ENCODE assay signal across 2 cellular contexts in the genomic region with DNA sequence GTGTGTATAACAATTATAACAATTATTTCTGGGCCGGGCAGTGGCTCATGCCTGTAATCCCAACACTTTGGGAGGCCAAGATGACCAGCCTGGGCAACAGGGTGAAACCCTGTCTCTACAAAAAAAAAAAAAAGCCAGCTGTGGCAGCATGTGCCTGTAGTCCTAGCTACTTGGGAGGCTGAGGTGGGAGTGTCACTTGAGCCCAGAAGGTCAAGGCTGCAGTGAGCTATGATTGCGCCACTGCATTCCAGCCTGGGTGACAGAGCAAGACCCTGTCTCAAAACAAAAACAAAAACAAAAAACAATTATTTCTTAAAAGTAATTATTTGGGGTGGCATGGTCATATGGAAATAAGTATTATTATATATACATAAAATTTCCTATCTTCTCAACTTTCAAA.
TF ChIP-seq lines count a peak whose summit lies in the region.
"Not testable (repeated sequence)": the region's sequence is repeated elsewhere in the genome, so short reads cannot be mapped to it uniquely, and the experiment has no call there.

No MANE protein-coding gene starts in this region.

TF ChIP-seq in IMR-90, 13 proteins besides CTCF, POLR2A, EP300 and RAD21:
- 0 out of 2 replicates have a peak, but pooled peaks have one; percentile 25 for TF ChIP-seq CEBPB (IDR thresholded peaks at IDR 0.05; ENCODE audit: low read depth, low read length)
TF ChIP-seq in IMR-90: peak in this region for 1; not testable (repeated sequence) for 12.

TF ChIP-seq in HepG2, 621 proteins besides CTCF, POLR2A, EP300 and RAD21 (continues in another document):
- TF ChIP-seq NR2F2 (IDR thresholded peaks at IDR 0.05; ENCODE audit: borderline replicate concordance, low read depth) (peak; percentile 48; the same call in 1 of the 2 replicates), THAP11 (CRISPR knock-in tag; IDR thresholded peaks at IDR 0.05) (peak; percentile 62), REPIN1 (CRISPR knock-in tag; IDR thresholded peaks at IDR 0.05; ENCODE audit: borderline replicate concordance, low read depth) (0 out of 2 replicates have a peak, but pooled peaks have one; percentile 37), SOX5 (CRISPR knock-in tag; IDR thresholded peaks at IDR 0.05; ENCODE audit: borderline replicate concordance) (peak; percentile 61; the same call in 1 of the 2 replicates), ARNT2 (CRISPR knock-in tag; IDR thresholded peaks at IDR 0.05; ENCODE audit: low read depth) (0 out of 2 replicates have a peak, but pooled peaks have one; percentile 25), LCORL (CRISPR knock-in tag; IDR thresholded peaks at IDR 0.05) (peak; percentile 61), HNF4G (IDR thresholded peaks at IDR 0.05; ENCODE audit: borderline replicate concordance, low read depth, low read length) (peak; percentile 27; the same call in 1 of the 2 replicates), NCOA2 (CRISPR knock-in tag; IDR thresholded peaks at IDR 0.05) (peak; percentile 69), ERF (CRISPR knock-in tag; IDR thresholded peaks at IDR 0.05) (peak; percentile 29; the same call in 1 of the 2 replicates), ZBTB7B (CRISPR knock-in tag; IDR thresholded peaks at IDR 0.05) (0 out of 2 replicates have a peak, but pooled peaks have one; percentile 44), CREM (IDR thresholded peaks at IDR 0.05) (0 out of 2 replicates have a peak, but pooled peaks have one; percentile 35), SKI (IDR thresholded peaks at IDR 0.05; ENCODE audit: partially characterized antibody) (peak; percentile 23), CEBPG (CRISPR knock-in tag; IDR thresholded peaks at IDR 0.05) (peak; percentile 95), PPARG (CRISPR knock-in tag; conservative IDR thresholded peaks at IDR 0.05) (peak; percentile 48; the same call in 1 of the 2 replicates), SALL1 (CRISPR knock-in tag; IDR thresholded peaks at IDR 0.05) (peak; percentile 71), SOX13 (CRISPR knock-in tag; conservative IDR thresholded peaks at IDR 0.05 in 1 of 2, IDR thresholded peaks at IDR 0.05 in 1 of 2) (peak in 1 of 2 experiments; percentile 58; a peak in 2 of 4 replicates), TBX2 (CRISPR knock-in tag; IDR thresholded peaks at IDR 0.05; ENCODE audit: borderline replicate concordance) (peak; percentile 78), MIER3 (CRISPR knock-in tag; IDR thresholded peaks at IDR 0.05; ENCODE audit: borderline replicate concordance) (0 out of 2 replicates have a peak, but pooled peaks have one; percentile 43), FOXP1 (IDR thresholded peaks at IDR 0.05) (peak; percentile 77), FOXP1 (CRISPR knock-in tag; IDR thresholded peaks at IDR 0.05) (peak; percentile 93), CREB1 (CRISPR knock-in tag; IDR thresholded peaks at IDR 0.05) (0 out of 2 replicates have a peak, but pooled peaks have one; percentile 37), GATAD2A (CRISPR knock-in tag; IDR thresholded peaks at IDR 0.05) (peak; percentile 84), FOXK1 (CRISPR knock-in tag; IDR thresholded peaks at IDR 0.05; ENCODE audit: borderline replicate concordance, low read depth) (peak; percentile 47; the same call in 1 of the 2 replicates), ZNF614 (CRISPR knock-in tag; IDR thresholded peaks at IDR 0.05; ENCODE audit: borderline replicate concordance) (peak; percentile 44; the same call in 1 of the 2 replicates), ZMYM4 (CRISPR knock-in tag; IDR thresholded peaks at IDR 0.05) (peak; percentile 44; the same call in 1 of the 2 replicates), KLF16 (CRISPR knock-in tag; IDR thresholded peaks at IDR 0.05) (peak in 1 of 2 experiments; percentile 73; a peak in 1 of 4 replicates), RCOR2 (CRISPR knock-in tag; IDR thresholded peaks at IDR 0.05) (0 out of 2 replicates have a peak, but pooled peaks have one; percentile 49), PITX1 (CRISPR knock-in tag; IDR thresholded peaks at IDR 0.05) (0 out of 2 replicates have a peak, but pooled peaks have one; percentile 19), SP5 (CRISPR knock-in tag; IDR thresholded peaks at IDR 0.05; ENCODE audit: borderline replicate concordance, low read depth) (peak; percentile 94), BCL6 (CRISPR knock-in tag; IDR thresholded peaks at IDR 0.05) (peak; percentile 53; the same call in 1 of the 2 replicates), KAT8 (CRISPR knock-in tag; IDR thresholded peaks at IDR 0.05) (peak; percentile 32; the same call in 1 of the 2 replicates), SOX6 (CRISPR knock-in tag; IDR thresholded peaks at IDR 0.05) (peak; percentile 67; the same call in 1 of the 2 replicates), CEBPB (IDR thresholded peaks at IDR 0.05; ENCODE audit: borderline replicate concordance, low read depth, low read length) (peak; percentile 68; the same call in 1 of the 2 replicates), ZBTB40 (CRISPR knock-in tag; IDR thresholded peaks at IDR 0.05) (peak; percentile 52; the same call in 1 of the 2 replicates), NR2C2 (CRISPR knock-in tag; IDR thresholded peaks at IDR 0.05; ENCODE audit: borderline replicate concordance) (peak; percentile 80; the same call in 1 of the 2 replicates), SIX4 (CRISPR knock-in tag; IDR thresholded peaks at IDR 0.05) (peak; percentile 68; the same call in 1 of the 2 replicates), HNF4A (CRISPR knock-in tag; IDR thresholded peaks at IDR 0.05) (peak; percentile 71), MED1 (CRISPR knock-in tag; IDR thresholded peaks at IDR 0.05) (peak; percentile 71)
- TF ChIP-seq, protein P1, sequence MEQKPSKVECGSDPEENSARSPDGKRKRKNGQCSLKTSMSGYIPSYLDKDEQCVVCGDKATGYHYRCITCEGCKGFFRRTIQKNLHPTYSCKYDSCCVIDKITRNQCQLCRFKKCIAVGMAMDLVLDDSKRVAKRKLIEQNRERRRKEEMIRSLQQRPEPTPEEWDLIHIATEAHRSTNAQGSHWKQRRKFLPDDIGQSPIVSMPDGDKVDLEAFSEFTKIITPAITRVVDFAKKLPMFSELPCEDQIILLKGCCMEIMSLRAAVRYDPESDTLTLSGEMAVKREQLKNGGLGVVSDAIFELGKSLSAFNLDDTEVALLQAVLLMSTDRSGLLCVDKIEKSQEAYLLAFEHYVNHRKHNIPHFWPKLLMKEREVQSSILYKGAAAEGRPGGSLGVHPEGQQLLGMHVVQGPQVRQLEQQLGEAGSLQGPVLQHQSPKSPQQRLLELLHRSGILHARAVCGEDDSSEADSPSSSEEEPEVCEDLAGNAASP (CRISPR knock-in tag; IDR thresholded peaks at IDR 0.05; ENCODE audit: borderline replicate concordance) = peak; percentile 63; the same call in 1 of the 2 replicates
- TF ChIP-seq, protein P2, sequence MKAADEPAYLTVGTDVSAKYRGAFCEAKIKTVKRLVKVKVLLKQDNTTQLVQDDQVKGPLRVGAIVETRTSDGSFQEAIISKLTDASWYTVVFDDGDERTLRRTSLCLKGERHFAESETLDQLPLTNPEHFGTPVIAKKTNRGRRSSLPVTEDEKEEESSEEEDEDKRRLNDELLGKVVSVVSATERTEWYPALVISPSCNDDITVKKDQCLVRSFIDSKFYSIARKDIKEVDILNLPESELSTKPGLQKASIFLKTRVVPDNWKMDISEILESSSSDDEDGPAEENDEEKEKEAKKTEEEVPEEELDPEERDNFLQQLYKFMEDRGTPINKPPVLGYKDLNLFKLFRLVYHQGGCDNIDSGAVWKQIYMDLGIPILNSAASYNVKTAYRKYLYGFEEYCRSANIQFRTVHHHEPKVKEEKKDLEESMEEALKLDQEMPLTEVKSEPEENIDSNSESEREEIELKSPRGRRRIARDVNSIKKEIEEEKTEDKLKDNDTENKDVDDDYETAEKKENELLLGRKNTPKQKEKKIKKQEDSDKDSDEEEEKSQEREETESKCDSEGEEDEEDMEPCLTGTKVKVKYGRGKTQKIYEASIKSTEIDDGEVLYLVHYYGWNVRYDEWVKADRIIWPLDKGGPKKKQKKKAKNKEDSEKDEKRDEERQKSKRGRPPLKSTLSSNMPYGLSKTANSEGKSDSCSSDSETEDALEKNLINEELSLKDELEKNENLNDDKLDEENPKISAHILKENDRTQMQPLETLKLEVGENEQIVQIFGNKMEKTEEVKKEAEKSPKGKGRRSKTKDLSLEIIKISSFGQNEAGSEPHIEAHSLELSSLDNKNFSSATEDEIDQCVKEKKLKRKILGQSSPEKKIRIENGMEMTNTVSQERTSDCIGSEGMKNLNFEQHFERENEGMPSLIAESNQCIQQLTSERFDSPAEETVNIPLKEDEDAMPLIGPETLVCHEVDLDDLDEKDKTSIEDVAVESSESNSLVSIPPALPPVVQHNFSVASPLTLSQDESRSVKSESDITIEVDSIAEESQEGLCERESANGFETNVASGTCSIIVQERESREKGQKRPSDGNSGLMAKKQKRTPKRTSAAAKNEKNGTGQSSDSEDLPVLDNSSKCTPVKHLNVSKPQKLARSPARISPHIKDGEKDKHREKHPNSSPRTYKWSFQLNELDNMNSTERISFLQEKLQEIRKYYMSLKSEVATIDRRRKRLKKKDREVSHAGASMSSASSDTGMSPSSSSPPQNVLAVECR (CRISPR knock-in tag; IDR thresholded peaks at IDR 0.05; ENCODE audit: borderline replicate concordance) = peak; percentile 74; the same call in 1 of the 2 replicates
- TF ChIP-seq, protein P3, sequence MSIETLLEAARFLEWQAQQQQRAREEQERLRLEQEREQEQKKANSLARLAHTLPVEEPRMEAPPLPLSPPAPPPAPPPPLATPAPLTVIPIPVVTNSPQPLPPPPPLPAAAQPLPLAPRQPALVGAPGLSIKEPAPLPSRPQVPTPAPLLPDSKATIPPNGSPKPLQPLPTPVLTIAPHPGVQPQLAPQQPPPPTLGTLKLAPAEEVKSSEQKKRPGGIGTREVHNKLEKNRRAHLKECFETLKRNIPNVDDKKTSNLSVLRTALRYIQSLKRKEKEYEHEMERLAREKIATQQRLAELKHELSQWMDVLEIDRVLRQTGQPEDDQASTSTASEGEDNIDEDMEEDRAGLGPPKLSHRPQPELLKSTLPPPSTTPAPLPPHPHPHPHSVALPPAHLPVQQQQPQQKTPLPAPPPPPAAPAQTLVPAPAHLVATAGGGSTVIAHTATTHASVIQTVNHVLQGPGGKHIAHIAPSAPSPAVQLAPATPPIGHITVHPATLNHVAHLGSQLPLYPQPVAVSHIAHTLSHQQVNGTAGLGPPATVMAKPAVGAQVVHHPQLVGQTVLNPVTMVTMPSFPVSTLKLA (IDR thresholded peaks at IDR 0.05) = peak; percentile 50
- TF ChIP-seq LCORL (IDR thresholded peaks at IDR 0.05); HNF4G (CRISPR knock-in tag; IDR thresholded peaks at IDR 0.05; ENCODE audit: borderline replicate concordance, low read depth); CREM (CRISPR knock-in tag; IDR thresholded peaks at IDR 0.05); SOX13 (IDR thresholded peaks at IDR 0.05); CREB1 (IDR thresholded peaks at IDR 0.05); SOX6 (IDR thresholded peaks at IDR 0.05); ZBTB40 (IDR thresholded peaks at IDR 0.05): not testable (repeated sequence)
